Comparison of ENCODE assay signal across 13 cellular contexts in genomic region chr19:954672-955494, GRCh38. TPM values are rescaled to one million over a fixed set of nuclear protein-coding genes. Genes with fewer than 3 reads are reported as not detected.
DNase-seq lines count a peak whose midpoint lies in the region; ATAC-seq and TF ChIP-seq lines count a peak whose summit lies in the region.
"Had no signal": no experiment of that assay in that cellular context is flagged by ENCODE, and none has a peak within 500 bp of the region (broad histone marks: within the 10 kb centered on the region; RNA-seq: fewer than 3 reads in every experiment).

No MANE protein-coding gene starts in this region.

- H3K4me1 Mint-ChIP-seq in type B pancreatic cell (ENCODE audit: unreplicated experiment): peaks cover 21% of the 10 kb centered on the region
- H3K4me1 Mint-ChIP-seq in activated T-cell treated with anti-CD3 and anti-CD28 coated beads, Interleukin-2, amount 50 U/mL, for 24 hours (ENCODE audit: low read depth): peaks cover 14% of the 10 kb centered on the region

- H3K27ac Mint-ChIP-seq in type B pancreatic cell: peak overlapping the region; percentile 93
- H3K27ac Mint-ChIP-seq in activated T-cell treated with anti-CD3 and anti-CD28 coated beads, Interleukin-2, amount 50 U/mL, for 24 hours: no peak overlapping the region
- H3K27ac Mint-ChIP-seq: activated CD4-positive, alpha-beta T cell treated with anti-CD3 and anti-CD28 coated beads for 36 hours had no signal

- no peaks in the 10 kb centered on the region for H3K36me3 ChIP-seq in ectodermal cell (ENCODE audit: control insufficient read depth, insufficient read depth, low read length)
- H3K36me3 ChIP-seq in SJCRH30: peaks cover 1% of the 10 kb centered on the region

- peak overlapping the region; percentile 76 for H3K4me3 Mint-ChIP-seq in type B pancreatic cell
- no peak overlapping the region for H3K4me3 Mint-ChIP-seq in activated T-cell treated with anti-CD3 and anti-CD28 coated beads, Interleukin-2, amount 50 U/mL, for 24 hours
- H3K4me3 Mint-ChIP-seq: activated CD4-positive, alpha-beta T cell treated with anti-CD3 and anti-CD28 coated beads for 36 hours; natural killer cell had no signal

- H3K27ac ChIP-seq in ectodermal cell (ENCODE audit: insufficient read depth, low read depth, low read length, poor library complexity, severe bottlenecking) (peak overlapping the region; percentile 63), SJCRH30 (no peak overlapping the region)
- H3K27ac ChIP-seq: KMS-11 had no signal

- no peaks in the 10 kb centered on the region for H3K27me3 Mint-ChIP-seq in type B pancreatic cell
- H3K27me3 Mint-ChIP-seq in activated T-cell treated with anti-CD3 and anti-CD28 coated beads, Interleukin-2, amount 50 U/mL, for 24 hours: no peaks in the 10 kb centered on the region
- H3K27me3 Mint-ChIP-seq: activated CD4-positive, alpha-beta T cell treated with anti-CD3 and anti-CD28 coated beads for 36 hours had no signal

- ATAC-seq in HG03442 (IDR thresholded peaks at IDR 0.05; ENCODE audit: unreplicated experiment): peak; percentile 57
- ATAC-seq: activated CD4-positive, alpha-beta T cell treated with anti-CD3 and anti-CD28 coated beads for 36 hours; natural killer cell had no signal

- in situ Hi-C loops in GM18951 (cut with MboI; ENCODE audit: low sequenced_read_pairs, unreplicated experiment): no loop called here

- DNase-seq in type B pancreatic cell (ENCODE audit: extremely low spot score, unreplicated experiment) (no peak), DMS53 treated with DMSO at 0.1 percent for 48 hours (lab: John Stamatoyannopoulos, UW; ENCODE audit: unreplicated experiment) (no peak), SJCRH30 (no peak)
- DNase-seq in activated T-cell treated with anti-CD3 and anti-CD28 coated beads, Interleukin-2, amount 50 U/mL, for 24 hours: no peak
- DNase-seq: activated CD4-positive, alpha-beta T cell treated with anti-CD3 and anti-CD28 coated beads for 36 hours; activated gamma-delta T cell treated with Interleukin-2 at 50 U/mL for 16 hours; DND-41; natural killer cell; stimulated activated naive CD4-positive, alpha-beta T cell treated with Interleukin-2 at 50 U/mL for 16 hours had no signal

- H3K27me3 ChIP-seq in ectodermal cell (ENCODE audit: control insufficient read depth, insufficient read depth, low read length, poor library complexity, severe bottlenecking) (no peaks in the 10 kb centered on the region), SJCRH30 (no peaks in the 10 kb centered on the region)

- no peak overlapping the region for H3K4me3 ChIP-seq in ectodermal cell (ENCODE audit: insufficient read depth, low read depth, low read length)
- no peak overlapping the region for H3K4me3 ChIP-seq in SJCRH30

- no peaks in the 10 kb centered on the region for H3K9me3 Mint-ChIP-seq in type B pancreatic cell
- no peaks in the 10 kb centered on the region for H3K9me3 Mint-ChIP-seq in activated T-cell treated with anti-CD3 and anti-CD28 coated beads, Interleukin-2, amount 50 U/mL, for 24 hours
- H3K9me3 Mint-ChIP-seq: natural killer cell had no signal

- TF ChIP-seq CTCF in type B pancreatic cell (conservative IDR thresholded peaks at IDR 0.05): no peak

- peaks cover 7% of the 10 kb centered on the region for H3K36me3 Mint-ChIP-seq in type B pancreatic cell
- no peaks in the 10 kb centered on the region for H3K36me3 Mint-ChIP-seq in activated T-cell treated with anti-CD3 and anti-CD28 coated beads, Interleukin-2, amount 50 U/mL, for 24 hours (ENCODE audit: low read depth)
- H3K36me3 Mint-ChIP-seq: natural killer cell had no signal

- peaks cover 49% of the 10 kb centered on the region for H3K4me1 ChIP-seq in ectodermal cell (ENCODE audit: control insufficient read depth, insufficient read depth, low read length)
- no peaks in the 10 kb centered on the region for H3K4me1 ChIP-seq in SJCRH30

- WGBS in ectodermal cell, 2 experiments: 72 to 73% methylated on average over 43 of the region's 43 CpGs

- H3K9me3 ChIP-seq in ectodermal cell (ENCODE audit: control insufficient read depth, low read length) (no peaks in the 10 kb centered on the region), SJCRH30 (replicated peaks) (no peaks in the 10 kb centered on the region)

- TF ChIP-seq POLR2A in GM18951 (IDR thresholded peaks at IDR 0.05; ENCODE audit: extremely low read depth, insufficient read depth, insufficient read length): peak; percentile 35

RNA-seq across cellular contexts. Expression of gene ARID3A, which starts 29.0 kb away (rescaled TPM):
- polyA plus RNA-seq in ectodermal cell (2013, experiment 1 of 4): 39.2 TPM
- 51.2 TPM for polyA plus RNA-seq in ectodermal cell (2013, experiment 2 of 4)
- polyA plus RNA-seq in ectodermal cell (2013, experiment 3 of 4): 52.5 TPM
- polyA plus RNA-seq in ectodermal cell (2013, experiment 4 of 4): 51.1 TPM
- 83.0 and 124 TPM in 2 replicates for total RNA-seq in type B pancreatic cell (ENCODE audit: low replicate concordance)
- 28.7 and 34.8 TPM in 2 replicates for total RNA-seq in SJCRH30 (2014; rRNA removed; shearing (Covaris generic))

RNA-seq across cellular contexts. Expression of gene WDR18, which starts 29.3 kb away (rescaled TPM):
- 67.5 TPM for polyA plus RNA-seq in ectodermal cell (2013, experiment 1 of 4)
- polyA plus RNA-seq in ectodermal cell (2013, experiment 2 of 4): 64.0 TPM
- polyA plus RNA-seq in ectodermal cell (2013, experiment 3 of 4): 74.2 TPM
- 69.3 TPM for polyA plus RNA-seq in ectodermal cell (2013, experiment 4 of 4)
- total RNA-seq in type B pancreatic cell (ENCODE audit: low replicate concordance): 59.5 and 65.4 TPM in 2 replicates
- 47.5 and 58.9 TPM in 2 replicates for total RNA-seq in SJCRH30 (2014; rRNA removed; shearing (Covaris generic))

RNA-seq across cellular contexts. Expression of gene KISS1R, which starts 37.8 kb away (rescaled TPM):
- polyA plus RNA-seq in ectodermal cell (2013, experiment 1 of 4): 0.96 TPM
- 0.20 TPM for polyA plus RNA-seq in ectodermal cell (2013, experiment 2 of 4)
- polyA plus RNA-seq in ectodermal cell (2013, experiment 3 of 4): 1.1 TPM
- 0.73 TPM for polyA plus RNA-seq in ectodermal cell (2013, experiment 4 of 4)
- 1.2 and 2.2 TPM in 2 replicates for total RNA-seq in type B pancreatic cell (ENCODE audit: low replicate concordance)
- 0.08 TPM in 1 of 2 replicates, not detected in the other for total RNA-seq in SJCRH30 (2014; rRNA removed; shearing (Covaris generic))

RNA-seq across cellular contexts. Expression of gene R3HDM4, which starts 41.9 kb away (rescaled TPM):
- polyA plus RNA-seq in ectodermal cell (2013, experiment 1 of 4): 62.8 TPM
- polyA plus RNA-seq in ectodermal cell (2013, experiment 2 of 4): 61.7 TPM
- polyA plus RNA-seq in ectodermal cell (2013, experiment 3 of 4): 62.7 TPM
- polyA plus RNA-seq in ectodermal cell (2013, experiment 4 of 4): 63.5 TPM
- total RNA-seq in type B pancreatic cell (ENCODE audit: low replicate concordance): 48.8 and 56.7 TPM in 2 replicates
- 18.3 and 19.8 TPM in 2 replicates for total RNA-seq in SJCRH30 (2014; rRNA removed; shearing (Covaris generic))

RNA-seq across cellular contexts. Expression of gene GRIN3B, which starts 45.3 kb away (rescaled TPM):
- polyA plus RNA-seq in ectodermal cell (2013, experiment 1 of 4): 0.70 TPM
- 0.91 TPM for polyA plus RNA-seq in ectodermal cell (2013, experiment 2 of 4)
- 1.2 TPM for polyA plus RNA-seq in ectodermal cell (2013, experiment 3 of 4)
- 1.3 TPM for polyA plus RNA-seq in ectodermal cell (2013, experiment 4 of 4)
- total RNA-seq in type B pancreatic cell (ENCODE audit: low replicate concordance): 0.65 and 1.00 TPM in 2 replicates
- total RNA-seq in SJCRH30 (2014; rRNA removed; shearing (Covaris generic)): not detected in 2 replicates
